Comparison of ENCODE assay signal across 24 cellular contexts in genomic region chr4:120314969-120315368, GRCh38.
"Had no signal": no experiment of that assay in that cellular context is flagged by ENCODE, and none has a peak within 500 bp of the region (broad histone marks: within the 10 kb centered on the region; RNA-seq: fewer than 3 reads in every experiment).

No MANE protein-coding gene starts in this region.

- ATAC-seq: activated CD8-positive, alpha-beta T cell treated with anti-CD3 and anti-CD28 coated beads for 36 hours; Panc1; Right ventricle myocardium inferior; T-cell had no signal

- H3K27me3 ChIP-seq: brain microvascular endothelial cell, cardiac muscle cell had no signal

- H3K27ac ChIP-seq: brain microvascular endothelial cell, cardiac muscle cell, SK-N-MC, WERI-Rb-1 had no signal

- DNase-seq: activated CD4-positive, alpha-beta T cell treated with anti-CD3 and anti-CD28 coated beads for 4 hours; activated CD8-positive, alpha-beta memory T cell treated with anti-CD3 and anti-CD28 coated beads, Interleukin-2, amount 50 U/mL, for 4 hours; activated CD8-positive, alpha-beta T cell treated with anti-CD3 and anti-CD28 coated beads for 36 hours; activated effector memory CD4-positive, alpha-beta T cell treated with Interleukin-2 at 50 U/mL for 16 hours; activated naive CD4-positive, alpha-beta T cell; activated T-cell treated with anti-CD3 and anti-CD28 coated beads, Interleukin-2, amount 50 U/mL, for 1 hour; amniotic stem cell; brain microvascular endothelial cell; KBM-7; NCI-H1092; NCI-H1417; NCI-H1930; NCI-H2171; NCI-H2227 treated with DMSO at 0.1 percent for 48 hours; NCI-H524 treated with DMSO at 0.1 percent for 48 hours; NCI-H774; OCI-M1; RPMI8226; T-cell; WERI-Rb-1 had no signal

- H3K36me3 ChIP-seq: brain microvascular endothelial cell, cardiac muscle cell, WERI-Rb-1 had no signal

- H3K4me3 ChIP-seq: cardiac muscle cell, SK-N-MC had no signal
